10 cellular contexts compared by ENCODE assay signal in genomic region chr18:7000484-7001096, GRCh38.
DNase-seq lines count a peak whose midpoint lies in the region; ATAC-seq and TF ChIP-seq lines count a peak whose summit lies in the region.
"Had no signal": no experiment of that assay in that cellular context is flagged by ENCODE, and none has a peak within 500 bp of the region (broad histone marks: within the 10 kb centered on the region; RNA-seq: fewer than 3 reads in every experiment).

No MANE protein-coding gene starts in this region.

- H3K27ac Mint-ChIP-seq in activated T-helper 2 cell treated with anti-CD3 and anti-CD28 coated beads, Interferon-gamma antibody, Interleukin-2, Interleukin-4, amounts not matched to agents 10 μg/mL and 5 μg/mL and 100 μg/mL, durations not matched to agents 14 hours and 24 hours and 36 hours: no peak overlapping the region

- no peaks in the 10 kb centered on the region for H3K27me3 ChIP-seq in DND-41 (ENCODE audit: insufficient read depth, low read length, poor library complexity)
- H3K27me3 ChIP-seq in mammary epithelial cell (ENCODE audit: insufficient read depth, low read length): no peaks in the 10 kb centered on the region
- H3K27me3 ChIP-seq: thyroid gland had no signal

- 42% methylated on average over 9 of the region's 9 CpGs for WGBS in mammary epithelial cell (ENCODE audit: low coverage, missing lambda C conversion rate)

- in situ Hi-C loops in mammary epithelial cell (cut with MboI; ENCODE audit: low sequenced_read_pairs in 2 of 2): loop anchor here in 1 of 2 donors (5.0 kb wide), 1 partner anchor 78 kb away; no protein-coding TSS in a partner anchor

- H3K79me2 ChIP-seq in DND-41 (ENCODE audit: insufficient read depth, low read length) (no peaks in the 10 kb centered on the region), mammary epithelial cell (ENCODE audit: insufficient read depth, low read length) (no peaks in the 10 kb centered on the region)

- intact Hi-C loops in mammary epithelial cell (cut with micrococcal nuclease): loop anchor here (1.0 kb wide), 1 partner anchor 80 kb away; no protein-coding TSS in a partner anchor
- intact Hi-C loops in mucosa of descending colon (cut with DNase I, micrococcal nuclease): loop anchor here in 1 of 2 donors (2.0 kb wide), 1 partner anchor 80 kb away; no protein-coding TSS in a partner anchor
- intact Hi-C loops in activated T-helper 2 cell treated with anti-CD3 and anti-CD28 coated beads, Interferon-gamma antibody, Interleukin-2, Interleukin-4, amounts not matched to agents 10 μg/mL and 5 μg/mL and 100 μg/mL, durations not matched to agents 14 hours and 24 hours and 36 hours (cut with micrococcal nuclease): no loop called here

- H3K4me3 Mint-ChIP-seq in activated T-helper 2 cell treated with anti-CD3 and anti-CD28 coated beads, Interferon-gamma antibody, Interleukin-2, Interleukin-4, amounts not matched to agents 10 μg/mL and 5 μg/mL and 100 μg/mL, durations not matched to agents 14 hours and 24 hours and 36 hours (ENCODE audit: low read depth): no peak overlapping the region

- no peak overlapping the region for H2AFZ ChIP-seq in DND-41 (ENCODE audit: low read depth, low read length)
- H2AFZ ChIP-seq in mammary epithelial cell (ENCODE audit: low read depth, low read length): no peak overlapping the region

- no peak overlapping the region for H3K4me2 ChIP-seq in DND-41 (ENCODE audit: insufficient read depth, low read length)
- H3K4me2 ChIP-seq in mammary epithelial cell (ENCODE audit: insufficient read depth, low read depth, low read length): no peak overlapping the region

- H3K9me3 ChIP-seq in DND-41 (ENCODE audit: insufficient read depth, low read length, severe bottlenecking) (no peaks in the 10 kb centered on the region), mammary epithelial cell (replicated peaks; ENCODE audit: insufficient read depth, low read length) (no peaks in the 10 kb centered on the region), mucosa of descending colon (no peaks in the 10 kb centered on the region)
- H3K9me3 ChIP-seq: thyroid gland had no signal

- no peaks in the 10 kb centered on the region for H3K27me3 Mint-ChIP-seq in activated T-helper 2 cell treated with anti-CD3 and anti-CD28 coated beads, Interferon-gamma antibody, Interleukin-2, Interleukin-4, amounts not matched to agents 10 μg/mL and 5 μg/mL and 100 μg/mL, durations not matched to agents 14 hours and 24 hours and 36 hours (ENCODE audit: low read depth)

- dilution Hi-C loops in mammary epithelial cell (cut with HindIII; ENCODE audit: low sequenced_read_pairs): no loop called here

- no peaks in the 10 kb centered on the region for H3K36me3 Mint-ChIP-seq in activated T-helper 2 cell treated with anti-CD3 and anti-CD28 coated beads, Interferon-gamma antibody, Interleukin-2, Interleukin-4, amounts not matched to agents 10 μg/mL and 5 μg/mL and 100 μg/mL, durations not matched to agents 14 hours and 24 hours and 36 hours (ENCODE audit: low read depth)

- no peaks in the 10 kb centered on the region for H3K4me1 ChIP-seq in DND-41 (ENCODE audit: insufficient read depth, low read length)
- H3K4me1 ChIP-seq in mammary epithelial cell (ENCODE audit: insufficient read depth, low read length): no peaks in the 10 kb centered on the region
- no peaks in the 10 kb centered on the region for H3K4me1 ChIP-seq in mucosa of descending colon (ENCODE audit: low read depth)
- H3K4me1 ChIP-seq: thyroid gland had no signal

- H4K20me1 ChIP-seq in DND-41 (ENCODE audit: insufficient read depth, low read length) (no peaks in the 10 kb centered on the region), mammary epithelial cell (ENCODE audit: insufficient read depth, low read length) (no peaks in the 10 kb centered on the region)

- ATAC-seq in DND-41 (ENCODE audit: insufficient read depth, low read depth) (no peak), mucosa of descending colon (peak; percentile 75), HG02571 (IDR thresholded peaks at IDR 0.05; ENCODE audit: unreplicated experiment) (no peak), HG02870 (IDR thresholded peaks at IDR 0.05; ENCODE audit: unreplicated experiment) (no peak), GM19324 (IDR thresholded peaks at IDR 0.05; ENCODE audit: low FRiP score, unreplicated experiment) (no peak)

- H3K9me3 Mint-ChIP-seq in activated T-helper 2 cell treated with anti-CD3 and anti-CD28 coated beads, Interferon-gamma antibody, Interleukin-2, Interleukin-4, amounts not matched to agents 10 μg/mL and 5 μg/mL and 100 μg/mL, durations not matched to agents 14 hours and 24 hours and 36 hours: no peaks in the 10 kb centered on the region

- CTCF ChIA-PET in mammary epithelial cell (lab: Charles Lee; ENCODE audit: low non-redundant PET): no interaction called here

- no peak overlapping the region for H3K27ac ChIP-seq in DND-41 (ENCODE audit: low read length)
- no peak overlapping the region for H3K27ac ChIP-seq in mammary epithelial cell (ENCODE audit: insufficient read depth, low read depth, low read length)
- H3K27ac ChIP-seq: thyroid gland had no signal

- no peaks in the 10 kb centered on the region for H3K36me3 ChIP-seq in DND-41 (ENCODE audit: insufficient read depth, low read length)
- H3K36me3 ChIP-seq in mammary epithelial cell (ENCODE audit: insufficient read depth, low read length): peaks cover 6% of the 10 kb centered on the region
- no peaks in the 10 kb centered on the region for H3K36me3 ChIP-seq in mucosa of descending colon (ENCODE audit: low read depth)
- H3K36me3 ChIP-seq: thyroid gland had no signal

- no peak overlapping the region for H3K9ac ChIP-seq in DND-41 (ENCODE audit: low read depth, low read length)
- H3K9ac ChIP-seq in mammary epithelial cell (ENCODE audit: insufficient read depth, low read length): no peak overlapping the region

- H3K4me3 ChIP-seq in DND-41 (ENCODE audit: low read depth in 1 of 2, low read length in 2 of 2): no peak overlapping the region
- no peak overlapping the region for H3K4me3 ChIP-seq in mammary epithelial cell (replicated peaks in 1 of 3; ENCODE audit: insufficient read depth in 1 of 3, low read depth in 2 of 3, low read length in 3 of 3)
- no peak overlapping the region for H3K4me3 ChIP-seq in mucosa of descending colon
- H3K4me3 ChIP-seq: thyroid gland had no signal

- TF ChIP-seq CTCF in DND-41 (IDR thresholded peaks at IDR 0.05; ENCODE audit: borderline replicate concordance, extremely low read depth, low read length, poor library complexity, severe bottlenecking) (peak; percentile 40), mammary epithelial cell (conservative IDR thresholded peaks at IDR 0.05 in 1 of 2, IDR thresholded peaks at IDR 0.05 in 1 of 2; ENCODE audit: extremely low read depth in 1 of 2, insufficient read depth in 1 of 2, low read depth in 1 of 2, low read length in 2 of 2) (peak; percentile 55 to 74), mucosa of descending colon (IDR thresholded peaks at IDR 0.05) (peak; percentile 18)

- no TSS peak for BruUV-seq in mammary epithelial cell (replicated peaks; lab: Mats Ljungman, UMichigan)

- DNase-seq in DND-41: no peak
- DNase-seq in NCI-H1092 treated with DMSO at 0.1 percent for 48 hours (lab: John Stamatoyannopoulos, UW): peak; percentile 62
- DNase-seq in mammary epithelial cell: peak; percentile 39
- DNase-seq in mucosa of descending colon: peak in 1 of 3 donors; percentile 46
- no peak for DNase-seq in activated T-helper 2 cell treated with anti-CD3 and anti-CD28 coated beads, Interferon-gamma antibody, Interleukin-2, Interleukin-4, amounts not matched to agents 10 μg/mL and 5 μg/mL and 100 μg/mL, durations not matched to agents 14 hours and 24 hours and 36 hours (ENCODE audit: low spot score)
- DNase-seq: activated CD4-positive, alpha-beta T cell treated with anti-CD3 and anti-CD28 coated beads, Interleukin-2, amount 50 U/mL, for 4 hours; thyroid gland had no signal

- H3K4me1 Mint-ChIP-seq in activated T-helper 2 cell treated with anti-CD3 and anti-CD28 coated beads, Interferon-gamma antibody, Interleukin-2, Interleukin-4, amounts not matched to agents 10 μg/mL and 5 μg/mL and 100 μg/mL, durations not matched to agents 14 hours and 24 hours and 36 hours (ENCODE audit: low read depth): no peaks in the 10 kb centered on the region

Comparison
In these comparisons a context has a peak if more than half of its experiments do, and no peak if none do; other contexts are left out.
1. DNase-seq: peak in NCI-H1092 treated with DMSO at 0.1 percent for 48 hours (single experiment) and mammary epithelial cell (single experiment); none in DND-41 (single experiment) and activated T-helper 2 cell treated with anti-CD3 and anti-CD28 coated beads, Interferon-gamma antibody, Interleukin-2, Interleukin-4, amounts not matched to agents 10 μg/mL and 5 μg/mL and 100 μg/mL, durations not matched to agents 14 hours and 24 hours and 36 hours (single experiment).
2. Peak in every context shown above with its lines, with median percentiles within 50 percentile points of each other: CTCF ChIP-seq.